ENCODE assay signal across 10 cellular contexts in genomic region chr11:11580831-11581492, GRCh38. TPM values are rescaled to one million over a fixed set of nuclear protein-coding genes. Genes with fewer than 3 reads are reported as not detected.
A peak's percentile ranks its signal among the peaks of the same experiment; 100 is the strongest.
DNase-seq lines count a peak whose midpoint lies in the region; ATAC-seq and TF ChIP-seq lines count a peak whose summit lies in the region.
"Had no signal": no experiment of that assay in that cellular context is flagged by ENCODE, and none has a peak within 500 bp of the region (broad histone marks: within the 10 kb centered on the region; RNA-seq: fewer than 3 reads in every experiment).

No MANE protein-coding gene starts in this region.

- no peak for TF ChIP-seq CTCF in left ventricle myocardium inferior (IDR thresholded peaks at IDR 0.05; ENCODE audit: borderline replicate concordance)

- H3K27me3 ChIP-seq in left ventricle myocardium inferior (ENCODE audit: low read depth), result no peaks in the 10 kb centered on the region

- no peaks in the 10 kb centered on the region for H3K36me3 ChIP-seq in left ventricle myocardium inferior

- ATAC-seq in GM21390 (IDR thresholded peaks at IDR 0.05; ENCODE audit: unreplicated experiment), result no peak

- H3K4me3 ChIP-seq in left ventricle myocardium inferior, result peak overlapping the region; percentile 22

- H3K27ac ChIP-seq in left ventricle myocardium inferior (replicated peaks), result peak overlapping the region; percentile 88
- H3K27ac ChIP-seq in substantia nigra (ENCODE audit: low read depth, low read length, poor library complexity, severe bottlenecking), result peak overlapping the region; percentile 73

- DNase-seq in NCI-H1417 (lab: John Stamatoyannopoulos, UW) (peak in 2 of 3 experiments; percentile 11 to 58), NCI-H1417 treated with DMSO at 0.1 percent for 48 hours (lab: John Stamatoyannopoulos, UW) (no peak), SHP77 treated with DMSO at 0.1 percent for 48 hours (lab: John Stamatoyannopoulos, UW) (peak; percentile 15), left ventricle myocardium inferior (peak; percentile 37), substantia nigra (lab: John Stamatoyannopoulos, UW) (peak in 8 of 49 donors; percentile 9 to 59 (median 26)), NCI-H187 treated with DMSO at 0.1 percent for 48 hours (lab: John Stamatoyannopoulos, UW) (no peak), kidney tubule cell (ENCODE audit: low spot score) (no peak)
- DNase-seq: effector CD4-positive, alpha-beta T cell; naive B cell had no signal

- H3K9me3 ChIP-seq in left ventricle myocardium inferior (replicated peaks), result no peaks in the 10 kb centered on the region

- H3K4me1 ChIP-seq in left ventricle myocardium inferior, result peaks cover 99% of the 10 kb centered on the region

- intact Hi-C loops in left ventricle myocardium inferior (cut with micrococcal nuclease), result no loop called here

RNA-seq across cellular contexts. Expression of gene GALNT18, which starts 40.8 kb away (rescaled TPM):
- 24.4 TPM for total RNA-seq in left ventricle myocardium inferior

Comparison
In these comparisons a context has a peak if more than half of its experiments do, and no peak if none do; other contexts are left out.
1. DNase-seq: peak in NCI-H1417 (2 of 3), SHP77 treated with DMSO at 0.1 percent for 48 hours (single experiment) and left ventricle myocardium inferior (single experiment); none in NCI-H1417 treated with DMSO at 0.1 percent for 48 hours (single experiment), NCI-H187 treated with DMSO at 0.1 percent for 48 hours (single experiment) and kidney tubule cell (single experiment).